Comparison of ENCODE assay signal across 8 cellular contexts in genomic region chr16:74998481-74999207, GRCh38. TPM values are rescaled to one million over a fixed set of nuclear protein-coding genes. Genes with fewer than 3 reads are reported as not detected.
DNase-seq lines count a peak whose midpoint lies in the region; ATAC-seq and TF ChIP-seq lines count a peak whose summit lies in the region.

ZNRF1 (plus strand) TSS chr16:74999024; CDS start chr16:74999672, 648 bp downstream.

- TF ChIP-seq CTCF in adrenal gland (IDR thresholded peaks at IDR 0.05), result peak; percentile 69 to 94 (median 79)
- peak; percentile 78 to 87 (median 84) for TF ChIP-seq CTCF in prostate gland (IDR thresholded peaks at IDR 0.05)

- POLR2A ChIA-PET in T-cell (lab: Charles Lee), result interaction anchor here (0.5 to 0.6 kb wide), 3 partner anchors 10 to 765 kb away, joined by 3 read pairs; no protein-coding TSS in a partner anchor

- H3K9me3 Mint-ChIP-seq in T-cell, result no peaks in the 10 kb centered on the region

- H3K4me1 ChIP-seq in adrenal gland (replicated peaks in 1 of 2) (peaks cover 25 to 46% of the 10 kb centered on the region in 2 donors), prostate gland (replicated peaks) (peaks cover 2% of the 10 kb centered on the region)

- DNase-seq in GM04504 (ENCODE audit: low read depth) (peak; percentile 46), H7 (peak; percentile 97), M059J (ENCODE audit: low read depth) (peak; percentile 76), T-cell (peak; percentile 48 to 79 (median 70)), adrenal gland (peak; percentile 79 to 89 (median 85)), left cardiac atrium (peak; percentile 87), prostate gland (ENCODE audit: low spot score) (peak; percentile 67), ureter (ENCODE audit: low spot score) (peak; percentile 88)

- CTCF ChIA-PET in T-cell (lab: Charles Lee), result interaction anchor here (0.6 to 2.2 kb wide), 12 partner anchors 11 to 574 kb away, joined by 3 to 35 read pairs (median 7); partner anchors contain the start of gene WDR59 (in 2 of the 2)

- peaks cover 3 to 5% of the 10 kb centered on the region in 2 donors for H3K27me3 Mint-ChIP-seq in T-cell

- H3K27me3 ChIP-seq in H7 (ENCODE audit: control insufficient read depth, insufficient read depth, low read length) (peaks cover 4% of the 10 kb centered on the region), adrenal gland (no peaks in the 10 kb centered on the region), prostate gland (replicated peaks; ENCODE audit: insufficient read depth) (no peaks in the 10 kb centered on the region)

- TF ChIP-seq POLR2A in adrenal gland (IDR thresholded peaks at IDR 0.05) (peak; percentile 39 to 47), prostate gland (IDR thresholded peaks at IDR 0.05) (no peak)

- peak within 1 kb of the TSS; percentile 45 to 71 for H3K27ac Mint-ChIP-seq in T-cell

- peak within 1 kb of the TSS; percentile 70 for H3K4me3 ChIP-seq in H7 (ENCODE audit: insufficient read depth, low read depth, low read length)
- peak within 1 kb of the TSS; percentile 36 to 81 (median 55) for H3K4me3 ChIP-seq in adrenal gland
- H3K4me3 ChIP-seq in prostate gland, result peak within 1 kb of the TSS; percentile 52 to 71

- H3K36me3 Mint-ChIP-seq in T-cell, result peaks cover 6% of the 10 kb centered on the region

- ATAC-seq in T-cell (replicated peaks in 1 of 4) (peak; percentile 83 to 92 (median 86)), left cardiac atrium (peak; percentile 86 to 88)

- H3K4me1 Mint-ChIP-seq in T-cell, result peaks cover 12 to 20% (median 17%) of the 10 kb centered on the region in 3 donors

- H3K9me3 ChIP-seq in adrenal gland (replicated peaks in 1 of 3), result no peaks in the 10 kb centered on the region
- H3K9me3 ChIP-seq in prostate gland, result no peaks in the 10 kb centered on the region

- H3K36me3 ChIP-seq in H7 (replicated peaks; ENCODE audit: control insufficient read depth, insufficient read depth, low read length) (no peaks in the 10 kb centered on the region; the same call in 1 of the 2 replicates), adrenal gland (replicated peaks in 1 of 2) (no peaks in the 10 kb centered on the region), prostate gland (no peaks in the 10 kb centered on the region)

- intact Hi-C loops in adrenal gland (cut with DNase I) (loop anchor here (5.0 kb wide), 1 partner anchor 114 kb away; no protein-coding TSS in a partner anchor), left cardiac atrium (cut with DNase I) (loop anchor here (1.0 to 2.0 kb wide), 2 partner anchors 112 to 113 kb away; no protein-coding TSS in a partner anchor), prostate gland (cut with DNase I) (loop anchor here (1.0 kb wide), 1 partner anchor 113 kb away; no protein-coding TSS in a partner anchor)

- 0 to 2% (median 1%) methylated on average over 13 to 71 of the region's 71 CpGs for WGBS in adrenal gland, 4 donors
- under 1% methylated on average over 66 of the region's 71 CpGs for WGBS in prostate gland

- H3K4me3 Mint-ChIP-seq in T-cell, result peak within 1 kb of the TSS; percentile 80 to 86 (median 81)

- H3K27ac ChIP-seq in adrenal gland (peak within 1 kb of the TSS in 4 of 5 donors; percentile 59 to 88 (median 77)), prostate gland (peak within 1 kb of the TSS; percentile 75 to 82)

RNA-seq across cellular contexts. Expression of gene ZNRF1, which starts in this region (rescaled TPM):
- total RNA-seq in H7 (2014; rRNA removed; shearing (Covaris generic)), result 37.3 and 44.7 TPM in 2 replicates
- 13.6 and 19.3 TPM in 2 replicates for total RNA-seq in M059J (2014; rRNA removed; shearing (Covaris generic))
- total RNA-seq in T-cell (1 to 10 TPM; 5.5 to 7.8 (median 7.5) TPM), adrenal gland (10 to 100 TPM; 22.8 to 29.2 (median 27.7) TPM), left cardiac atrium (10 to 100 TPM; 16.7 to 17.5 TPM), prostate gland (10 to 100 TPM; 15.6 to 64.2 TPM), ureter (50.0 TPM)
- 10 to 100 TPM in 2 of 3 donors, 1 to 10 TPM in 1; 9.9 to 20.7 (median 13.6) TPM for polyA plus RNA-seq in adrenal gland

Comparison
In these comparisons a context has a peak if more than half of its experiments do, and no peak if none do; other contexts are left out.
1. Peak in every context shown above with its lines: DNase-seq, ATAC-seq, H3K4me3 ChIP-seq and H3K27ac ChIP-seq.
2. DNase-seq: peak in every context shown above with its lines; median percentile 97 in H7; 88 in ureter; 87 in left cardiac atrium; 85 in adrenal gland; 76 in M059J; 70 in T-cell; 67 in prostate gland; 46 in GM04504.